17 cellular contexts compared by ENCODE assay signal in the genomic region with DNA sequence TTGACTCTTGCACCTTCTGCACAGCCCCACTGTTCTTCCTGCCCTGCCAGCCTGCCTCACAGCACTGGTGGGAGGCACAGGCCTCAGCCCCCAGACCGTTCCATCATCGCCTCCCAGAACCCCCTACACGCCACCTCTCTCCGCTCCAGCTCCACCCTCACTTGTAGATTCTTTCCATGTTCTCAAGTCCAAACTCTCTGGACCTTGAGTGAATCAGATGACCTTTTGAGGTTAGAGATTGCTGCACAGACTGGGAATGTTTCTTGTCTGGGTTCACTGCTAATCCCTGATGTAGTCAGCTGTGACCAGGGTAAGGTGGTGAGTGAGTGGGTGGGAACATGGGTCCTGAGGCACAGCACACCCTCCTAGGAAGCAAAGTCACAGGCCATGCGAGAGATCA.
DNase-seq lines count a peak whose midpoint lies in the region; ATAC-seq and TF ChIP-seq lines count a peak whose summit lies in the region.
"Had no signal": no experiment of that assay in that cellular context is flagged by ENCODE, and none has a peak within 500 bp of the region (broad histone marks: within the 10 kb centered on the region; RNA-seq: fewer than 3 reads in every experiment).

No MANE protein-coding gene starts in this region.

- no peaks in the 10 kb centered on the region for H3K79me2 ChIP-seq in HCT116 (ENCODE audit: insufficient read depth, low read length)

- no TSS peak for BruUV-seq in HCT116 (replicated peaks; lab: Mats Ljungman, UMichigan)

- ATAC-seq in HCT116 (peak; percentile 30; the same call in 1 of the 2 replicates), upper lobe of right lung (peak; percentile 35)
- ATAC-seq: K562, right cardiac atrium had no signal

- CTCF ChIA-PET in HCT116 (lab: Charles Lee) = no interaction called here

- H3K4me1 ChIP-seq in HCT116 (ENCODE audit: control insufficient read depth in 1 of 2, insufficient read depth in 2 of 2, low read length in 2 of 2) (peaks cover 0 to 4% of the 10 kb centered on the region in 2 experiments; a peak in 2 of 4 replicates), upper lobe of right lung (no peaks in the 10 kb centered on the region)

- RAD21 ChIA-PET in HCT116 (lab: Charles Lee; ENCODE audit: low non-redundant PET in 1 of 2, low total read pairs in 2 of 2, uncharacterized antibody in 2 of 2, unreplicated experiment in 2 of 2) = no interaction called here

- in situ Hi-C loops in brain microvascular endothelial cell (cut with HindIII; ENCODE audit: low pct_ligation_motif_present, low sequenced_read_pairs) = no loop called here

- H4K20me1 ChIP-seq in HCT116 (ENCODE audit: insufficient read depth) = no peaks in the 10 kb centered on the region

- H3K9me2 ChIP-seq in HCT116 (ENCODE audit: insufficient read depth) = no peaks in the 10 kb centered on the region

- intact Hi-C loops in HCT116 (cut with micrococcal nuclease) = no loop called here
- intact Hi-C loops in upper lobe of right lung (cut with DNase I) = no loop called here

- H3K27me3 ChIP-seq in HCT116 (ENCODE audit: insufficient read depth, low read length) (peaks cover 56% of the 10 kb centered on the region), brain microvascular endothelial cell (replicated peaks) (no peaks in the 10 kb centered on the region), upper lobe of right lung (no peaks in the 10 kb centered on the region)

- no peak for TF ChIP-seq RAD21 in HCT116 (IDR thresholded peaks at IDR 0.05; ENCODE audit: low read depth)

- H3K36me3 ChIP-seq in HCT116 (ENCODE audit: control insufficient read depth in 1 of 2, insufficient read depth in 2 of 2, low read length in 2 of 2) = no peaks in the 10 kb centered on the region
- no peaks in the 10 kb centered on the region for H3K36me3 ChIP-seq in brain microvascular endothelial cell (replicated peaks)
- H3K36me3 ChIP-seq in upper lobe of right lung = no peaks in the 10 kb centered on the region
- H3K36me3 ChIP-seq: thoracic aorta had no signal

- DNase-seq in HCT116 (ENCODE audit: low read depth, low spot score) = no peak
- peak; percentile 7 for DNase-seq in brain microvascular endothelial cell
- DNase-seq in kidney glomerular epithelial cell (lab: John Stamatoyannopoulos, UW) = peak; percentile 52
- DNase-seq in upper lobe of right lung = no peak
- no peak for DNase-seq in NCI-H524 (lab: John Stamatoyannopoulos, UW)
- no peak for DNase-seq in NCI-H82 treated with DMSO at 0.1 percent for 48 hours (lab: John Stamatoyannopoulos, UW; ENCODE audit: unreplicated experiment)
- DNase-seq in medulla oblongata (ENCODE audit: extremely low spot score) = no peak
- DNase-seq: activated naive CD4-positive, alpha-beta T cell treated with anti-CD3 and anti-CD28 coated beads, Interleukin-2, amount 50 U/mL, for 16 hours; activated T-cell treated with anti-CD3 and anti-CD28 coated beads for 4 hours; DMS79 treated with DMSO at 0.1 percent for 48 hours; immature natural killer cell; mesendoderm; NCI-H748 treated with DMSO at 0.1 percent for 48 hours; right cardiac atrium; stimulated activated CD4-positive, alpha-beta T cell treated with anti-CD3 and anti-CD28 coated beads, Interleukin-4, amount 100 ng/mL, for 1 hour had no signal

- no peak for TF ChIP-seq POLR2A in HCT116 (IDR thresholded peaks at IDR 0.05; ENCODE audit: borderline replicate concordance, extremely low read depth, insufficient read depth, insufficient read length)

- H3K27ac ChIP-seq in HCT116 (ENCODE audit: low read depth, low read length) = no peak overlapping the region
- H3K27ac ChIP-seq in brain microvascular endothelial cell = no peak overlapping the region
- H3K27ac ChIP-seq in upper lobe of right lung = no peak overlapping the region
- H3K27ac ChIP-seq: thoracic aorta had no signal

- POLR2A ChIA-PET in HCT116 (lab: Charles Lee) = no interaction called here

- TF ChIP-seq CTCF in HCT116 (IDR thresholded peaks at IDR 0.05 in 2 of 3, conservative IDR thresholded peaks at IDR 0.05 in 1 of 3; ENCODE audit: borderline replicate concordance in 1 of 3, insufficient read depth in 1 of 3, low read depth in 2 of 3, low read length in 2 of 3) (no peak), brain microvascular endothelial cell (IDR thresholded peaks at IDR 0.05; ENCODE audit: low read depth, low read length, missing control alignments) (no peak), upper lobe of right lung (IDR thresholded peaks at IDR 0.05) (no peak)

- H3K4me3 ChIP-seq in HCT116 (replicated peaks in 1 of 2; ENCODE audit: low read depth in 1 of 2, low read length in 2 of 2) (no peak overlapping the region), brain microvascular endothelial cell (ENCODE audit: low read depth, low read length) (no peak overlapping the region), upper lobe of right lung (no peak overlapping the region)
- H3K4me3 ChIP-seq: K562, thoracic aorta had no signal

- H3K9me3 ChIP-seq in HCT116 (ENCODE audit: control insufficient read depth in 1 of 2, insufficient read depth in 1 of 2, low read depth in 1 of 2, low read length in 2 of 2) (peaks cover 0 to 5% of the 10 kb centered on the region in 2 experiments; a peak in 2 of 4 replicates), upper lobe of right lung (no peaks in the 10 kb centered on the region)
- H3K9me3 ChIP-seq: thoracic aorta had no signal

- no peak overlapping the region for H3K9ac ChIP-seq in HCT116 (ENCODE audit: low read length)

- H3K4me2 ChIP-seq in HCT116 (ENCODE audit: low read length) = no peak overlapping the region

- H2AFZ ChIP-seq in HCT116 (ENCODE audit: low read depth, low read length, poor library complexity, severe bottlenecking) = no peak overlapping the region

TF ChIP-seq in HCT116, 20 proteins besides CTCF, POLR2A, EP300 and RAD21:
- TF ChIP-seq SRF (IDR thresholded peaks at IDR 0.05; ENCODE audit: low read depth) (no peak), POLR2AphosphoS5 (IDR thresholded peaks at IDR 0.05; ENCODE audit: low read depth, low read length) (no peak), ELF1 (IDR thresholded peaks at IDR 0.05; ENCODE audit: borderline replicate concordance, low read depth) (no peak), REST (IDR thresholded peaks at IDR 0.05; ENCODE audit: low read depth) (no peak), CEBPB (IDR thresholded peaks at IDR 0.05; ENCODE audit: low read depth) (no peak), EGR1 (IDR thresholded peaks at IDR 0.05; ENCODE audit: low read depth) (no peak), TCF7L2 (IDR thresholded peaks at IDR 0.05; ENCODE audit: borderline replicate concordance, extremely low read depth, insufficient read depth, insufficient read length) (no peak), SIN3A (IDR thresholded peaks at IDR 0.05; ENCODE audit: low read depth) (no peak), FOSL1 (IDR thresholded peaks at IDR 0.05; ENCODE audit: low read depth) (no peak), JUND (IDR thresholded peaks at IDR 0.05) (no peak), ZNF274 (IDR thresholded peaks at IDR 0.05; ENCODE audit: low read depth, low read length) (no peak), EZH2 (IDR thresholded peaks at IDR 0.05) (no peak), SP1 (IDR thresholded peaks at IDR 0.05; ENCODE audit: low read depth) (no peak)
- TF ChIP-seq, protein P1, sequence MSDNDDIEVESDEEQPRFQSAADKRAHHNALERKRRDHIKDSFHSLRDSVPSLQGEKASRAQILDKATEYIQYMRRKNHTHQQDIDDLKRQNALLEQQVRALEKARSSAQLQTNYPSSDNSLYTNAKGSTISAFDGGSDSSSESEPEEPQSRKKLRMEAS (IDR thresholded peaks at IDR 0.05) = no peak
- TF ChIP-seq, protein P2, sequence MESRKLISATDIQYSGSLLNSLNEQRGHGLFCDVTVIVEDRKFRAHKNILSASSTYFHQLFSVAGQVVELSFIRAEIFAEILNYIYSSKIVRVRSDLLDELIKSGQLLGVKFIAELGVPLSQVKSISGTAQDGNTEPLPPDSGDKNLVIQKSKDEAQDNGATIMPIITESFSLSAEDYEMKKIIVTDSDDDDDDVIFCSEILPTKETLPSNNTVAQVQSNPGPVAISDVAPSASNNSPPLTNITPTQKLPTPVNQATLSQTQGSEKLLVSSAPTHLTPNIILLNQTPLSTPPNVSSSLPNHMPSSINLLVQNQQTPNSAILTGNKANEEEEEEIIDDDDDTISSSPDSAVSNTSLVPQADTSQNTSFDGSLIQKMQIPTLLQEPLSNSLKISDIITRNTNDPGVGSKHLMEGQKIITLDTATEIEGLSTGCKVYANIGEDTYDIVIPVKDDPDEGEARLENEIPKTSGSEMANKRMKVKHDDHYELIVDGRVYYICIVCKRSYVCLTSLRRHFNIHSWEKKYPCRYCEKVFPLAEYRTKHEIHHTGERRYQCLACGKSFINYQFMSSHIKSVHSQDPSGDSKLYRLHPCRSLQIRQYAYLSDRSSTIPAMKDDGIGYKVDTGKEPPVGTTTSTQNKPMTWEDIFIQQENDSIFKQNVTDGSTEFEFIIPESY (IDR thresholded peaks at IDR 0.05; ENCODE audit: extremely low read depth, insufficient replicate concordance, low read length) = no peak
TF ChIP-seq in HCT116: peak in this region for 0.

Comparison
In these comparisons a context has a peak if more than half of its experiments do, and no peak if none do; other contexts are left out.
1. DNase-seq: peak in brain microvascular endothelial cell (single experiment) and kidney glomerular epithelial cell (single experiment); none in HCT116 (single experiment), upper lobe of right lung (single experiment), NCI-H524 (0 of 2), NCI-H82 treated with DMSO at 0.1 percent for 48 hours (single experiment) and medulla oblongata (single experiment).